8 cellular contexts compared by ENCODE assay signal in genomic region chr15:21551809-21552208, GRCh38.
DNase-seq lines count a peak whose midpoint lies in the region; ATAC-seq lines count a peak whose summit lies in the region.
"Not testable (repeated sequence)": the region's sequence is repeated elsewhere in the genome, so short reads cannot be mapped to it uniquely, and the experiment has no call there.

No MANE protein-coding gene starts in this region.

- H3K27me3 Mint-ChIP-seq in stimulated activated naive CD8-positive, alpha-beta T cell treated with anti-CD3 and anti-CD28 coated beads, Interleukin-15, amount 100 ng/mL, for 72 hours, result not testable (repeated sequence)

- not testable (repeated sequence) for H3K9me3 Mint-ChIP-seq in stimulated activated naive CD8-positive, alpha-beta T cell treated with anti-CD3 and anti-CD28 coated beads, Interleukin-15, amount 100 ng/mL, for 72 hours

- DNase-seq in Right ventricle myocardium superior; stimulated activated naive CD8-positive, alpha-beta T cell treated with anti-CD3 and anti-CD28 coated beads, Interleukin-15, amount 100 ng/mL, for 72 hours: not testable (repeated sequence)

- ATAC-seq in GM18858 (IDR thresholded peaks at IDR 0.05; ENCODE audit: unreplicated experiment) (peak; percentile 87), GM19397 (IDR thresholded peaks at IDR 0.05; ENCODE audit: unreplicated experiment) (peak; percentile 99), GM21786 (IDR thresholded peaks at IDR 0.05; ENCODE audit: unreplicated experiment) (peak; percentile 74), HG02970 (IDR thresholded peaks at IDR 0.05; ENCODE audit: low FRiP score, unreplicated experiment) (peak; percentile 60), HG03439 (IDR thresholded peaks at IDR 0.05; ENCODE audit: unreplicated experiment) (peak; percentile 85), Right ventricle myocardium superior (ENCODE audit: poor library complexity) (peak; percentile 36)
- ATAC-seq in activated CD4-positive, CD25-positive, alpha-beta regulatory T cell treated with anti-CD3 and anti-CD28 coated beads, Interleukin-2, amount 50 U/mL, for 24 hours, result peak; percentile 51 to 68
- ATAC-seq in stimulated activated naive CD8-positive, alpha-beta T cell treated with anti-CD3 and anti-CD28 coated beads, Interleukin-15, amount 100 ng/mL, for 72 hours, result peak; percentile 67

- H3K4me3 Mint-ChIP-seq in stimulated activated naive CD8-positive, alpha-beta T cell treated with anti-CD3 and anti-CD28 coated beads, Interleukin-15, amount 100 ng/mL, for 72 hours, result not testable (repeated sequence)

- intact Hi-C loops in Right ventricle myocardium superior (cut with DNase I), result not testable (repeated sequence)

- not testable (repeated sequence) for H3K27ac Mint-ChIP-seq in stimulated activated naive CD8-positive, alpha-beta T cell treated with anti-CD3 and anti-CD28 coated beads, Interleukin-15, amount 100 ng/mL, for 72 hours

- not testable (repeated sequence) for H3K4me1 Mint-ChIP-seq in stimulated activated naive CD8-positive, alpha-beta T cell treated with anti-CD3 and anti-CD28 coated beads, Interleukin-15, amount 100 ng/mL, for 72 hours

Comparison
In these comparisons a context has a peak if more than half of its experiments do, and no peak if none do; other contexts are left out.
1. ATAC-seq: peak in every context shown above with its lines; median percentile 99 in GM19397; 87 in GM18858; 85 in HG03439; 74 in GM21786; 67 in stimulated activated naive CD8-positive, alpha-beta T cell treated with anti-CD3 and anti-CD28 coated beads, Interleukin-15, amount 100 ng/mL, for 72 hours; 60 in HG02970; 60 in activated CD4-positive, CD25-positive, alpha-beta regulatory T cell treated with anti-CD3 and anti-CD28 coated beads, Interleukin-2, amount 50 U/mL, for 24 hours; 36 in Right ventricle myocardium superior.